1 cellular context compared by ENCODE assay signal in the genomic region with DNA sequence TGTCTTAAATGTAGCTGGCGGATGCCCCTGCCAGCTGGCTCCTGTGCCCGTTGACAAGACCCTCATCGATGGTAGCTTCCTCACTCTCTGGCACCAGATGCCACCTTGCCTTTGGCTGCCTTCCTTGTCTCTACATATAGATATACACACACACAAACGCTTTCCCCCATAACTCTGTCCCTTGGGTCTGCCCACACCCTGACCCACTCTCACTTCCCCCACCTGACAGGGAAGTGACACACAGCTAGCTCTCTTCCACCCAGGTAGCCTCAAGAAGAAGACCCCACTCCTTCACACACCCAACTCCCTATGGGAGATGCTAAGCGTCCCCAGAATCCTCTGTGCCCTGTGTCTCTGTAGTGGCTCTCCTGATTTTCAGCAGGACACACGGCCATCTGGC.
TF ChIP-seq lines count a peak whose summit lies in the region.

No MANE protein-coding gene starts in this region.

TF ChIP-seq in GM12878, 131 proteins besides CTCF, POLR2A, EP300 and RAD21:
- peak; percentile 18; the same call in 1 of the 2 replicates for TF ChIP-seq SPI1 (IDR thresholded peaks at IDR 0.05; ENCODE audit: borderline replicate concordance, insufficient read depth, low read depth, low read length)
- no peak for TF ChIP-seq EGR1 (IDR thresholded peaks at IDR 0.05; ENCODE audit: borderline replicate concordance in 1 of 2, low read depth in 2 of 2, low read length in 2 of 2)
